In genomic region chr7:87797798-87798403, GRCh38 we compare ENCODE assay signal across 8 cellular contexts.
DNase-seq lines count a peak whose midpoint lies in the region; ATAC-seq, FAIRE-seq and TF ChIP-seq lines count a peak whose summit lies in the region.

No MANE protein-coding gene starts in this region.

- DNase-seq in GM20000 (ENCODE audit: low spot score): peak; percentile 56
- DNase-seq in NCI-H526 (lab: John Stamatoyannopoulos, UW): peak; percentile 47 to 75
- peak; percentile 20 for DNase-seq in brain pericyte (ENCODE audit: low read depth, low spot score)
- DNase-seq in left lung: no peak
- DNase-seq in effector memory CD4-positive, alpha-beta T cell: no peak
- no peak for DNase-seq in ecto neural progenitor cell (ENCODE audit: low spot score)

- no peaks in the 10 kb centered on the region for H3K27me3 ChIP-seq in left lung
- no peaks in the 10 kb centered on the region for H3K27me3 ChIP-seq in effector memory CD4-positive, alpha-beta T cell (replicated peaks; ENCODE audit: control insufficient read depth, insufficient read depth, low read length, poor library complexity, severe bottlenecking)

- no peak overlapping the region for H3K27ac ChIP-seq in left lung
- H3K27ac ChIP-seq in effector memory CD4-positive, alpha-beta T cell (ENCODE audit: insufficient read depth, low read length, poor library complexity, severe bottlenecking): no peak overlapping the region

- H3K4me1 ChIP-seq in left lung: no peaks in the 10 kb centered on the region
- H3K4me1 ChIP-seq in effector memory CD4-positive, alpha-beta T cell (ENCODE audit: control insufficient read depth, insufficient read depth, low read length, poor library complexity, severe bottlenecking): no peaks in the 10 kb centered on the region

- peak; percentile 81 for ATAC-seq in HG03457 (IDR thresholded peaks at IDR 0.05; ENCODE audit: unreplicated experiment)
- peak; percentile 83 for ATAC-seq in left lung

- FAIRE-seq in G401.6 (lab: Jason Lieb, UNC): peak; percentile 96

- intact Hi-C loops in left lung (cut with DNase I): loop anchor here in 1 of 2 donors (10.0 kb wide), 1 partner anchor 87 kb away; no protein-coding TSS in a partner anchor

- no peak overlapping the region for H3K4me3 ChIP-seq in left lung
- H3K4me3 ChIP-seq in effector memory CD4-positive, alpha-beta T cell (ENCODE audit: insufficient read depth, low read depth, low read length, poor library complexity, severe bottlenecking): no peak overlapping the region

- H3K36me3 ChIP-seq in left lung: no peaks in the 10 kb centered on the region
- no peaks in the 10 kb centered on the region for H3K36me3 ChIP-seq in effector memory CD4-positive, alpha-beta T cell (ENCODE audit: control insufficient read depth, insufficient read depth, low read length)

- peak; percentile 9 for TF ChIP-seq CTCF in GM20000 (IDR thresholded peaks at IDR 0.05; ENCODE audit: extremely low read depth, missing control alignments)
- TF ChIP-seq CTCF in left lung (IDR thresholded peaks at IDR 0.05): peak; percentile 33 to 48

- H3K9me3 ChIP-seq in left lung: no peaks in the 10 kb centered on the region
- no peaks in the 10 kb centered on the region for H3K9me3 ChIP-seq in effector memory CD4-positive, alpha-beta T cell (ENCODE audit: control insufficient read depth, low read length)

Comparison
In these comparisons a context has a peak if more than half of its experiments do, and no peak if none do; other contexts are left out.
1. DNase-seq: peak in GM20000 (single experiment), NCI-H526 (2 of 2) and brain pericyte (single experiment); none in left lung (0 of 2), effector memory CD4-positive, alpha-beta T cell (0 of 3) and ecto neural progenitor cell (single experiment).